ENCODE assay signal across 16 cellular contexts in genomic region chrX:73913580-73913979, GRCh38.
DNase-seq lines count a peak whose midpoint lies in the region.
"Had no signal": no experiment of that assay in that cellular context is flagged by ENCODE, and none has a peak within 500 bp of the region (broad histone marks: within the 10 kb centered on the region; RNA-seq: fewer than 3 reads in every experiment).

No MANE protein-coding gene starts in this region.

- DNase-seq in H4 (ENCODE audit: low spot score) (peak; percentile 3), RPMI7951 (ENCODE audit: low read depth) (peak; percentile 80), epidermal melanocyte (ENCODE audit: insufficient read length, low spot score) (peak; percentile 20), lung microvascular endothelial cell (ENCODE audit: low read depth in 2 of 2) (peak; percentile 71 to 72), globus pallidus (ENCODE audit: low spot score) (no peak), NCI-H2081 (lab: John Stamatoyannopoulos, UW) (no peak), NCI-H1436 treated with DMSO at 0.1 percent for 48 hours (lab: John Stamatoyannopoulos, UW) (no peak)
- DNase-seq: activated CD4-positive, alpha-beta T cell treated with anti-CD3 and anti-CD28 coated beads, Interleukin-2, amount 10 ng/mL, durations not matched to agents 24 days and 14 days; activated naive CD4-positive, alpha-beta T cell treated with anti-CD3 and anti-CD28 coated beads for 36 hours; activated T-cell treated with anti-CD3 and anti-CD28 coated beads, Interleukin-2, amount 50 U/mL, for 1 hour; body of pancreas; COR-L47; NCI-H1092; NCI-H774; pancreas; small intestine had no signal

Comparison
In these comparisons a context has a peak if more than half of its experiments do, and no peak if none do; other contexts are left out.
1. DNase-seq: peak in H4 (single experiment), RPMI7951 (single experiment), epidermal melanocyte (single experiment) and lung microvascular endothelial cell (2 of 2); none in globus pallidus (single experiment), NCI-H2081 (0 of 2) and NCI-H1436 treated with DMSO at 0.1 percent for 48 hours (single experiment).